In the genomic region with DNA sequence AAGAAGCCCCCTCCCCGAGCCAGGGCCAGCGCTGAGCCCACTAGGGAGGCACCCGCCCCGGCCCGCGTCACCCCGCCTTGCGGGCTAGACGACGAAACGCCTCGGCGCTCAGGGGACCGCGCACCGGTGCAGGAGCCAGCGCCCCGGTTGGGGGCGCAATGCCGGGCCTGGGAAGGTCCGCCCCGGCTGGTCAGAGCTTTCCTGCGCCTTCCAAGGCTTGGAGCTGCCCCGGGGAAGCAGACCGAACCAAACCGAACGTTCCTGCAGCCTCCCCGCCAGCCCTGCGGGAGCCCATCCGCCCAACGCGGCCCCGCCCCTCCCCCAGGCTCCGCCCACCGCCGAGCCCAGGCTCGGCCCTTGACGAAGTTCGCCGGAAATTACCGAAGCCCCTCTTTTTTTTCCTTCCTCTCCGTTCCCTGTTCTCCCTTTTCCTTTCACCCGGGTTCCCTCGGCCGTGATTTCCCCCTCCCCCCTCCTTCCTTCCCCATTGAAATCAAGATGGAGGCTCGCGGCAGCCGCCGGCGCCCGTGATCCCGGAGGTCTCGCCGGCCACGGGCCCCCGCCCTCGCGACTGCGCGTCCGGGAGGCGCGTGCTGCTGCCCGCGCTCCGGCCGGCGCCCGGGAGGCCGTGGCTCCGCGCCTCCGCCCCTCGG, we compare ENCODE assay signal across 8 cellular contexts. TPM values are rescaled to one million over a fixed set of nuclear protein-coding genes. Genes with fewer than 3 reads are reported as not detected.
DNase-seq lines count a peak whose midpoint lies in the region; TF ChIP-seq lines count a peak whose summit lies in the region.

A gene (plus strand): TSS at position 487 of the 653 bp plus-strand sequence. CDS start 384 bp downstream, outside the sequence.

- no peaks in the 10 kb centered on the region for H3K9me3 ChIP-seq in GM23248 (ENCODE audit: low read depth)

- no peaks in the 10 kb centered on the region for H3K9me2 ChIP-seq in GM23248 (ENCODE audit: insufficient read depth)

- H3K79me2 ChIP-seq in GM23248 (ENCODE audit: insufficient read depth): peaks cover 53% of the 10 kb centered on the region

- H3K27ac ChIP-seq in GM23248: peak within 1 kb of the TSS; percentile 86

- peaks cover 27% of the 10 kb centered on the region for H3K4me1 ChIP-seq in GM23248 (ENCODE audit: insufficient read depth)

- H3F3A ChIP-seq in GM23248 (ENCODE audit: insufficient read depth): peaks cover 54% of the 10 kb centered on the region

- peak within 1 kb of the TSS; percentile 84 for H3K4me3 ChIP-seq in GM23248

- H3K4me3 Mint-ChIP-seq in activated naive CD4-positive, alpha-beta T cell treated with anti-CD3 and anti-CD28 coated beads, Interleukin-2, amount 10 ng/mL, durations not matched to agents 7 days and 5 days: peak within 1 kb of the TSS; percentile 80

- peaks cover 13% of the 10 kb centered on the region for H3K4me1 Mint-ChIP-seq in activated naive CD4-positive, alpha-beta T cell treated with anti-CD3 and anti-CD28 coated beads, Interleukin-2, amount 10 ng/mL, durations not matched to agents 7 days and 5 days

- H3K27me3 Mint-ChIP-seq in activated naive CD4-positive, alpha-beta T cell treated with anti-CD3 and anti-CD28 coated beads, Interleukin-2, amount 10 ng/mL, durations not matched to agents 7 days and 5 days: peaks cover 79% of the 10 kb centered on the region

- no peaks in the 10 kb centered on the region for H3K27me3 ChIP-seq in GM23248 (replicated peaks; ENCODE audit: insufficient read depth)

- H4K20me1 ChIP-seq in GM23248 (ENCODE audit: insufficient read depth): peaks cover 2% of the 10 kb centered on the region; the same call in 1 of the 2 replicates

- H2AFZ ChIP-seq in GM23248: peak within 1 kb of the TSS; percentile 80

- peak within 1 kb of the TSS; percentile 93 for H3K9ac ChIP-seq in GM23248

- H3K9me3 Mint-ChIP-seq in activated naive CD4-positive, alpha-beta T cell treated with anti-CD3 and anti-CD28 coated beads, Interleukin-2, amount 10 ng/mL, durations not matched to agents 7 days and 5 days: no peaks in the 10 kb centered on the region

- peak; percentile 49 for TF ChIP-seq CTCF in LNCAP (IDR thresholded peaks at IDR 0.05)

- CTCF ChIA-PET in activated naive CD4-positive, alpha-beta T cell treated with anti-CD3 and anti-CD28 coated beads, Interleukin-2, amount 10 ng/mL, durations not matched to agents 7 days and 5 days (lab: Charles Lee): interaction anchor here (1.0 kb wide), 1 partner anchor 16 kb away, joined by 7 read pairs; no protein-coding TSS in a partner anchor

- H3K36me3 ChIP-seq in GM23248 (ENCODE audit: low read depth): 0 out of 2 replicates have a peak, but pooled peaks cover 1% of the 10 kb centered on the region

- no peaks in the 10 kb centered on the region for H3K36me3 Mint-ChIP-seq in activated naive CD4-positive, alpha-beta T cell treated with anti-CD3 and anti-CD28 coated beads, Interleukin-2, amount 10 ng/mL, durations not matched to agents 7 days and 5 days

- no peak within 1 kb of the TSS for H3K27ac Mint-ChIP-seq in activated naive CD4-positive, alpha-beta T cell treated with anti-CD3 and anti-CD28 coated beads, Interleukin-2, amount 10 ng/mL, durations not matched to agents 7 days and 5 days

- in situ Hi-C loops in GM23248 (cut with MboI): no loop called here

- H3K4me2 ChIP-seq in GM23248 (ENCODE audit: unreplicated experiment): peak within 1 kb of the TSS; percentile 83

- WGBS in GM23248 (ENCODE audit: low coverage in 1 of 2, low lambda C conversion rate in 2 of 2, missing lambda C conversion rate in 2 of 2), 2 experiments: 0 to 1% methylated on average over 45 to 74 of the region's 74 CpGs

- DNase-seq in EH (ENCODE audit: low read depth) (peak; percentile 94), GM23248 (peak; percentile 92), SHP77 treated with DMSO at 0.1 percent for 48 hours (lab: John Stamatoyannopoulos, UW) (peak; percentile 98), globus pallidus (ENCODE audit: low spot score) (peak; percentile 92), nucleus accumbens (lab: John Stamatoyannopoulos, UW) (peak; percentile 30 to 96 (median 86)), superior temporal gyrus (ENCODE audit: extremely low spot score) (peak; percentile 90)
- DNase-seq in activated naive CD4-positive, alpha-beta T cell treated with anti-CD3 and anti-CD28 coated beads, Interleukin-2, amount 10 ng/mL, durations not matched to agents 7 days and 5 days: peak; percentile 85

RNA-seq across cellular contexts. Expression of the gene that starts here (rescaled TPM):
- total RNA-seq in GM23248 (2014; rRNA removed; shearing (Covaris generic)): 171 and 198 TPM in 2 replicates
- 19.0 and 28.1 TPM in 2 replicates for polyA plus RNA-seq in GM23248 (2016; fragmentation: Nextera tagmentation; extraction: Ambion mirVana)

Comparison
In these comparisons a context has a peak if more than half of its experiments do, and no peak if none do; other contexts are left out.
1. Peak in every context shown above with its lines: DNase-seq, H3K4me3 ChIP-seq and H3K27ac ChIP-seq.